Comparison of ENCODE assay signal across 28 cellular contexts in genomic region chr12:80701388-80701787, GRCh38. TPM values are rescaled to one million over a fixed set of nuclear protein-coding genes. Genes with fewer than 3 reads are reported as not detected.
"Had no signal": no experiment of that assay in that cellular context is flagged by ENCODE, and none has a peak within 500 bp of the region (broad histone marks: within the 10 kb centered on the region; RNA-seq: fewer than 3 reads in every experiment).

No MANE protein-coding gene starts in this region.

- H3K27ac ChIP-seq: ascending aorta, dorsolateral prefrontal cortex, left lung, neutrophil, parathyroid adenoma, skin epidermis, transverse colon, vagina had no signal

- H2AFZ ChIP-seq: parathyroid adenoma had no signal

- H3K36me3 ChIP-seq: ascending aorta, left lung, neutrophil, transverse colon, vagina had no signal

- H3K9ac ChIP-seq: parathyroid adenoma had no signal

- H3K9me3 ChIP-seq: ascending aorta, left lung, neutrophil, transverse colon, vagina had no signal

- H3K79me2 ChIP-seq: parathyroid adenoma had no signal

- H3K4me1 ChIP-seq: ascending aorta, left lung, parathyroid adenoma, transverse colon, vagina had no signal

- H3K27me3 ChIP-seq: ascending aorta, transverse colon, vagina had no signal

- DNase-seq: activated CD4-positive, alpha-beta memory T cell treated with anti-CD3 and anti-CD28 coated beads for 36 hours; activated CD8-positive, alpha-beta memory T cell treated with anti-CD3 and anti-CD28 coated beads, Interleukin-2, amount 10 ng/mL, durations not matched to agents 7 days and 5 days; activated naive CD4-positive, alpha-beta T cell treated with anti-CD3 and anti-CD28 coated beads for 36 hours; activated naive CD8-positive, alpha-beta T cell treated with anti-CD3 and anti-CD28 coated beads, Interleukin-2, amount 50 U/mL, for 24 hours; activated T-cell treated with anti-CD3 and anti-CD28 coated beads, Interleukin-2, amount 50 U/mL, for 1 hour; dorsolateral prefrontal cortex; endodermal cell; glutamatergic neuron; hypothalamus; kidney; left lung; mammary epithelial cell; natural killer cell; retina; stimulated activated CD4-positive, alpha-beta T cell treated with anti-CD3 and anti-CD28 coated beads, Interleukin-15, amount 100 ng/mL, for 24 hours; stimulated activated CD4-positive, alpha-beta T cell treated with anti-CD3 and anti-CD28 coated beads, Interleukin-4, amount 100 ng/mL, for 1 hour; stimulated activated naive B cell treated with anti-CD40 and anti-IgM and Interleukin-4, amounts not matched to agents 10 μg/mL and 1 μg/mL and 100 μg/mL, for 72 hours; transverse colon had no signal

- H3K4me3 ChIP-seq: ascending aorta, dorsolateral prefrontal cortex, left lung, skin epidermis, transverse colon, vagina had no signal

RNA-seq across cellular contexts. Expression of gene MYF6, which starts 6.0 kb away (rescaled TPM):
- total RNA-seq: activated CD4-positive, alpha-beta memory T cell treated with anti-CD3 and anti-CD28 coated beads for 36 hours; activated CD8-positive, alpha-beta memory T cell treated with anti-CD3 and anti-CD28 coated beads, Interleukin-2, amount 10 ng/mL, durations not matched to agents 7 days and 5 days; activated naive CD4-positive, alpha-beta T cell treated with anti-CD3 and anti-CD28 coated beads for 36 hours; activated T-helper 2 cell treated with anti-CD3 and anti-CD28 coated beads, Interferon-gamma antibody, Interleukin-2, Interleukin-4, amounts not matched to agents 10 μg/mL and 5 μg/mL and 100 μg/mL, durations not matched to agents 14 hours and 24 hours and 36 hours; ascending aorta; epithelial cell of proximal tubule; fibroblast of villous mesenchyme; kidney; left lung; mammary epithelial cell; mononuclear cell; natural killer cell; subcutaneous adipose tissue; vagina had no signal
- polyA plus RNA-seq: mammary epithelial cell had no signal

RNA-seq across cellular contexts. Expression of gene MYF5, which starts 15.3 kb away (rescaled TPM):
- total RNA-seq: activated CD4-positive, alpha-beta memory T cell treated with anti-CD3 and anti-CD28 coated beads for 36 hours; activated CD8-positive, alpha-beta memory T cell treated with anti-CD3 and anti-CD28 coated beads, Interleukin-2, amount 10 ng/mL, durations not matched to agents 7 days and 5 days; activated naive CD4-positive, alpha-beta T cell treated with anti-CD3 and anti-CD28 coated beads for 36 hours; activated T-helper 2 cell treated with anti-CD3 and anti-CD28 coated beads, Interferon-gamma antibody, Interleukin-2, Interleukin-4, amounts not matched to agents 10 μg/mL and 5 μg/mL and 100 μg/mL, durations not matched to agents 14 hours and 24 hours and 36 hours; ascending aorta; dorsolateral prefrontal cortex; endodermal cell; epithelial cell of proximal tubule; fibroblast of villous mesenchyme; kidney; left lung; mammary epithelial cell; mononuclear cell; natural killer cell; subcutaneous adipose tissue; transverse colon; vagina had no signal
- polyA plus RNA-seq: mammary epithelial cell had no signal
